Comparison of ENCODE assay signal across 15 cellular contexts in genomic region chr2:118854507-118855300, GRCh38. TPM values are rescaled to one million over a fixed set of nuclear protein-coding genes. Genes with fewer than 3 reads are reported as not detected.
DNase-seq lines count a peak whose midpoint lies in the region; ATAC-seq, FAIRE-seq and TF ChIP-seq lines count a peak whose summit lies in the region.
"Had no signal": no experiment of that assay in that cellular context is flagged by ENCODE, and none has a peak within 500 bp of the region (broad histone marks: within the 10 kb centered on the region; RNA-seq: fewer than 3 reads in every experiment).

No MANE protein-coding gene starts in this region.

- H3K9me2 ChIP-seq in HCT116 (ENCODE audit: insufficient read depth): no peaks in the 10 kb centered on the region

- RAD21 ChIA-PET in HCT116 (lab: Charles Lee; ENCODE audit: low non-redundant PET in 1 of 2, low total read pairs in 2 of 2, uncharacterized antibody in 2 of 2, unreplicated experiment in 2 of 2): interaction anchor here in 1 of 2 experiments (1.4 kb wide), 1 partner anchor 808 kb away, joined by 9 read pairs; no protein-coding TSS in a partner anchor

- H3K79me2 ChIP-seq in HCT116 (ENCODE audit: insufficient read depth, low read length): no peaks in the 10 kb centered on the region
- no peaks in the 10 kb centered on the region for H3K79me2 ChIP-seq in endothelial cell of umbilical vein (ENCODE audit: control insufficient read depth, insufficient read depth, low read length)
- H3K79me2 ChIP-seq in osteoblast (ENCODE audit: insufficient read depth, low read length): no peaks in the 10 kb centered on the region

- TF ChIP-seq CTCF in CD8-positive, alpha-beta T cell (IDR thresholded peaks at IDR 0.05): no peak
- no peak for TF ChIP-seq CTCF in HCT116 (IDR thresholded peaks at IDR 0.05 in 2 of 3, conservative IDR thresholded peaks at IDR 0.05 in 1 of 3; ENCODE audit: borderline replicate concordance in 1 of 3, insufficient read depth in 1 of 3, low read depth in 2 of 3, low read length in 2 of 3)
- TF ChIP-seq CTCF in endothelial cell of umbilical vein (IDR thresholded peaks at IDR 0.05; ENCODE audit: extremely low read depth in 1 of 2, insufficient read depth in 1 of 2, low read depth in 1 of 2, low read length in 2 of 2): no peak
- no peak for TF ChIP-seq CTCF in osteoblast (IDR thresholded peaks at IDR 0.05; ENCODE audit: extremely low read depth, low read depth, low read length)

- peaks cover 18% of the 10 kb centered on the region for H3K4me1 Mint-ChIP-seq in CD8-positive, alpha-beta T cell (ENCODE audit: low read depth)

- H3K4me2 ChIP-seq in HCT116 (ENCODE audit: low read length) (peak overlapping the region; percentile 87), endothelial cell of umbilical vein (ENCODE audit: insufficient read depth, low read length) (no peak overlapping the region), osteoblast (ENCODE audit: insufficient read depth, low read length) (peak overlapping the region; percentile 78)

- H3K4me3 ChIP-seq in CD8-positive, alpha-beta T cell (ENCODE audit: low read depth, low read length): no peak overlapping the region
- peak overlapping the region in 1 of 2 experiments; percentile 47; a peak in 1 of 4 replicates for H3K4me3 ChIP-seq in HCT116 (replicated peaks in 1 of 2; ENCODE audit: low read depth in 1 of 2, low read length in 2 of 2)
- no peak overlapping the region for H3K4me3 ChIP-seq in endothelial cell of umbilical vein (replicated peaks in 1 of 3; ENCODE audit: insufficient read depth in 1 of 3, low read depth in 1 of 3, low read length in 3 of 3)
- peak overlapping the region; percentile 61 for H3K4me3 ChIP-seq in osteoblast (ENCODE audit: insufficient read depth, low read length)
- H3K4me3 ChIP-seq: thyroid gland had no signal

- no peaks in the 10 kb centered on the region for H3K9me1 ChIP-seq in endothelial cell of umbilical vein (replicated peaks; ENCODE audit: control insufficient read depth, extremely low read depth, insufficient read depth, low read length)

- CTCF ChIA-PET in CD8-positive, alpha-beta T cell (lab: Charles Lee): interaction anchor here (0.6 to 4.3 kb wide), 24 partner anchors 7 to 893 kb away, joined by 3 to 50 read pairs (median 3); partner anchors contain the start of gene EN1
- CTCF ChIA-PET in HCT116 (lab: Charles Lee): interaction anchor here (0.6 to 2.1 kb wide), 29 partner anchors 9 to 1040 kb away, joined by 3 to 42 read pairs (median 4); partner anchors contain the start of gene DDX18
- CTCF ChIA-PET in endothelial cell of umbilical vein (lab: Charles Lee): interaction anchor here (0.9 to 7.3 kb wide), 47 partner anchors 8 to 1040 kb away, joined by 3 to 174 read pairs (median 4); partner anchors contain the start of genes DDX18, EN1 and INSIG2

- H2AFZ ChIP-seq in HCT116 (ENCODE audit: low read depth, low read length, poor library complexity, severe bottlenecking) (peak overlapping the region; percentile 17), endothelial cell of umbilical vein (ENCODE audit: low read depth, low read length) (no peak overlapping the region), osteoblast (ENCODE audit: low read length) (no peak overlapping the region)

- H4K20me1 ChIP-seq in HCT116 (ENCODE audit: insufficient read depth) (no peaks in the 10 kb centered on the region), endothelial cell of umbilical vein (replicated peaks; ENCODE audit: control insufficient read depth, extremely low read depth, insufficient read depth, low read length) (no peaks in the 10 kb centered on the region), osteoblast (ENCODE audit: insufficient read depth, low read length) (no peaks in the 10 kb centered on the region)

- peak overlapping the region; percentile 15 for H3K4me3 Mint-ChIP-seq in CD8-positive, alpha-beta T cell

- TF ChIP-seq POLR2A in HCT116 (IDR thresholded peaks at IDR 0.05; ENCODE audit: borderline replicate concordance, extremely low read depth, insufficient read depth, insufficient read length): no peak
- TF ChIP-seq POLR2A in endothelial cell of umbilical vein (IDR thresholded peaks at IDR 0.05; ENCODE audit: low read depth, low read length): no peak

- FAIRE-seq in endothelial cell of umbilical vein (lab: Jason Lieb, UNC): no peak
- FAIRE-seq: D721Med had no signal

- peak in 1 of 7 experiments; percentile 43 for DNase-seq in CD8-positive, alpha-beta T cell
- no peak for DNase-seq in HCT116 (ENCODE audit: low read depth, low spot score)
- no peak for DNase-seq in endothelial cell of umbilical vein (ENCODE audit: low read depth, low spot score)
- peak; percentile 85 for DNase-seq in osteoblast (ENCODE audit: insufficient read length, low spot score, missing footprints)
- DNase-seq in NCI-H2196 treated with DMSO at 0.1 percent for 48 hours (lab: John Stamatoyannopoulos, UW; ENCODE audit: unreplicated experiment): no peak
- no peak for DNase-seq in cerebellar nuclear complex (lab: John Stamatoyannopoulos, UW)

- intact Hi-C loops in CD8-positive, alpha-beta T cell (cut with DNase I, micrococcal nuclease): loop anchor here (1.0 to 10.0 kb wide), 4 partner anchors 540 to 1040 kb away; partner anchors contain the start of gene DDX18 (in 1 of the 2)
- intact Hi-C loops in HCT116 (cut with micrococcal nuclease) (loop anchor here (1.0 to 5.0 kb wide), 6 partner anchors 82 to 808 kb away; no protein-coding TSS in a partner anchor), endothelial cell of umbilical vein (cut with micrococcal nuclease) (loop anchor here (1.0 to 10.0 kb wide), 8 partner anchors 91 to 822 kb away; no protein-coding TSS in a partner anchor)

- dilution Hi-C loops in endothelial cell of umbilical vein (cut with MboI; ENCODE audit: extremely low pct_ligation_motif_present, low sequenced_read_pairs): no loop called here

- no peak overlapping the region for H3K27ac Mint-ChIP-seq in CD8-positive, alpha-beta T cell

- H3K27me3 ChIP-seq in CD8-positive, alpha-beta T cell (ENCODE audit: insufficient read depth, low read length): peaks cover 50% of the 10 kb centered on the region
- no peaks in the 10 kb centered on the region for H3K27me3 ChIP-seq in HCT116 (ENCODE audit: insufficient read depth, low read length)
- peaks cover 96 to 98% of the 10 kb centered on the region in 2 experiments for H3K27me3 ChIP-seq in endothelial cell of umbilical vein (ENCODE audit: control insufficient read depth in 2 of 2, insufficient read depth in 2 of 2, low read length in 2 of 2)
- H3K27me3 ChIP-seq in osteoblast (ENCODE audit: insufficient read depth, low read length): peaks cover 98% of the 10 kb centered on the region

- H3K36me3 Mint-ChIP-seq in CD8-positive, alpha-beta T cell: no peaks in the 10 kb centered on the region

- no peak for ATAC-seq in CD8-positive, alpha-beta T cell
- no peak for ATAC-seq in HCT116
- no peak for ATAC-seq in HG03457 (IDR thresholded peaks at IDR 0.05; ENCODE audit: unreplicated experiment)
- ATAC-seq in GM21528 (IDR thresholded peaks at IDR 0.05; ENCODE audit: low FRiP score, unreplicated experiment): no peak

- no peak overlapping the region for H3K27ac ChIP-seq in CD8-positive, alpha-beta T cell (ENCODE audit: low read depth, low read length)
- no peak overlapping the region for H3K27ac ChIP-seq in HCT116 (ENCODE audit: low read depth, low read length)
- H3K27ac ChIP-seq in endothelial cell of umbilical vein (ENCODE audit: insufficient read depth, low read depth, low read length): no peak overlapping the region
- no peak overlapping the region for H3K27ac ChIP-seq in osteoblast (ENCODE audit: low read depth, low read length)
- H3K27ac ChIP-seq: brain microvascular endothelial cell, thyroid gland had no signal

- peaks cover 65% of the 10 kb centered on the region for H3K27me3 Mint-ChIP-seq in CD8-positive, alpha-beta T cell (ENCODE audit: low read depth)

- no peaks in the 10 kb centered on the region for H3K36me3 ChIP-seq in CD8-positive, alpha-beta T cell (ENCODE audit: insufficient read depth, low read length)
- no peaks in the 10 kb centered on the region for H3K36me3 ChIP-seq in HCT116 (ENCODE audit: control insufficient read depth in 1 of 2, insufficient read depth in 2 of 2, low read length in 2 of 2)
- no peaks in the 10 kb centered on the region for H3K36me3 ChIP-seq in endothelial cell of umbilical vein (ENCODE audit: control insufficient read depth in 2 of 2, extremely low read depth in 1 of 2, insufficient read depth in 2 of 2, low read length in 2 of 2)
- no peaks in the 10 kb centered on the region for H3K36me3 ChIP-seq in osteoblast (ENCODE audit: insufficient read depth, low read length)
- H3K36me3 ChIP-seq: brain microvascular endothelial cell, thyroid gland had no signal

- H3K4me1 ChIP-seq in CD8-positive, alpha-beta T cell (ENCODE audit: insufficient read depth, low read length): peaks cover 27% of the 10 kb centered on the region
- H3K4me1 ChIP-seq in HCT116 (ENCODE audit: control insufficient read depth in 1 of 2, insufficient read depth in 2 of 2, low read length in 2 of 2): peaks cover 0 to 4% of the 10 kb centered on the region in 2 experiments; a peak in 1 of 4 replicates
- peaks cover 2% of the 10 kb centered on the region for H3K4me1 ChIP-seq in endothelial cell of umbilical vein (ENCODE audit: control insufficient read depth, extremely low read depth, insufficient read depth, low read length)
- peaks cover 7% of the 10 kb centered on the region for H3K4me1 ChIP-seq in osteoblast (ENCODE audit: insufficient read depth, low read length)

- H3K9ac ChIP-seq in HCT116 (ENCODE audit: low read length) (no peak overlapping the region), endothelial cell of umbilical vein (replicated peaks; ENCODE audit: extremely low read depth, insufficient read depth, low read length) (no peak overlapping the region)

- H3K9me3 ChIP-seq in CD8-positive, alpha-beta T cell (ENCODE audit: low read length): no peaks in the 10 kb centered on the region
- H3K9me3 ChIP-seq in HCT116 (ENCODE audit: control insufficient read depth in 1 of 2, insufficient read depth in 1 of 2, low read depth in 1 of 2, low read length in 2 of 2): no peaks in the 10 kb centered on the region
- H3K9me3 ChIP-seq in endothelial cell of umbilical vein (replicated peaks; ENCODE audit: control insufficient read depth, insufficient read depth, low read length): no peaks in the 10 kb centered on the region
- H3K9me3 ChIP-seq in osteoblast (ENCODE audit: low read depth, low read length): no peaks in the 10 kb centered on the region
- H3K9me3 ChIP-seq: thyroid gland had no signal

- TF ChIP-seq RAD21 in HCT116 (IDR thresholded peaks at IDR 0.05; ENCODE audit: low read depth): no peak

- BruUV-seq in HCT116 (replicated peaks; lab: Mats Ljungman, UMichigan) (no TSS peak), endothelial cell of umbilical vein (replicated peaks; lab: Mats Ljungman, UMichigan) (no TSS peak)

- H3K9me3 Mint-ChIP-seq in CD8-positive, alpha-beta T cell: no peaks in the 10 kb centered on the region
- H3K9me3 Mint-ChIP-seq: T-helper 1 cell treated with Interleukin-12 subunit alpha and Interleukin-12 subunit beta and Interleukin-4 antibody, amounts not matched to agents 30 μg/mL and 1 μg/mL, for 36 hours had no signal

- POLR2A ChIA-PET in CD8-positive, alpha-beta T cell (lab: Charles Lee): no interaction called here
- POLR2A ChIA-PET in HCT116 (lab: Charles Lee) (no interaction called here), endothelial cell of umbilical vein (lab: Charles Lee) (no interaction called here)

RNA-seq across cellular contexts. Expression of gene EN1, which starts 7.3 kb away (rescaled TPM):
- total RNA-seq in CD8-positive, alpha-beta T cell: not detected
- total RNA-seq in HCT116 (2021; ENCODE audit: unreplicated experiment): not detected
- polyA plus RNA-seq in HCT116 (2012): not detected in 2 replicates
- not detected in 2 replicates for total RNA-seq in endothelial cell of umbilical vein
- not detected in 2 replicates for polyA plus RNA-seq in endothelial cell of umbilical vein
- polyA plus RNA-seq in endothelial cell of umbilical vein (2011; cell fraction: cytosol; rRNA removed): not detected in 2 replicates
- polyA plus RNA-seq in endothelial cell of umbilical vein (2011; cell fraction: nucleus; rRNA removed): not detected in 2 replicates
- not detected in 2 replicates for polyA plus RNA-seq in endothelial cell of umbilical vein (2012)
- not detected in 2 replicates for polyA minus RNA-seq in endothelial cell of umbilical vein
- not detected for polyA minus RNA-seq in endothelial cell of umbilical vein (2011; cell fraction: cytosol; rRNA and poly(A)+ RNA removed)
- polyA minus RNA-seq in endothelial cell of umbilical vein (2011; cell fraction: nucleus; rRNA and poly(A)+ RNA removed): not detected in 2 replicates
- 0.29 and 0.72 TPM in 2 replicates for total RNA-seq in osteoblast
- total RNA-seq: fibroblast of lung, left lobe of liver, OCI-LY7 had no signal
- polyA plus RNA-seq: fibroblast of lung had no signal
